20 cellular contexts compared by ENCODE assay signal in the genomic region with DNA sequence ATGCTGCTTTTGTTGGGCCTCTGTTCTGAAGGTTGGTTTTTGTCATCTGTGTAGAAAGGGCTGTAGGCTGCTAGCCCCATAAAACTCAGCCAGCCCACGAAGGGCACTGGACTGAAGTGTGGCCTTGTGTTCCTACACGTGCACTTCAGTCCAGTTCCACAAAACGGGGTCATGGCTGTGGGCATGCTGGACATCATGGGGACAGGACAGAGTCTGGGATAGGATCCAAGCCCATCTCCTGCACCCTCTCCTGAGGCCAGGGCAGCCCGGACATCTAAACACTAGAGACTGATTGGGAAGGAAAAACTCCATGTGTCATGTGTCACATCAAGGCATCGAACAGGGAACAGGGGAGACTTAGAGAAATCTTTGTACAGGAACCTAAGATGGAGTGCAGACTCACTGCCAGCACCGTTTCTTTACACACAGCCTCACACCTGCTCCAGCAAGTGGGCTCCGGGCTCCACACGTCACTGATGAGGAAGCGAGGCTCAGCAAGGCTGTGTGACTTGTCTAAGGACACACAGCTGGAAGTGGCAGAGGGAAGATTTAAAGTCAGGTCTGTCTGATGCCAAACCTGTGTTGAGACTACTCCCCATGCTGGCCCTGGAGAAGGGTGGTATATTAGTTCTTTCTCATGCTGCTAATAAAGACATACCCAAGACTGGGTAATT.
A peak's percentile ranks its signal among the peaks of the same experiment; 100 is the strongest.
DNase-seq lines count a peak whose midpoint lies in the region; ATAC-seq, FAIRE-seq and TF ChIP-seq lines count a peak whose summit lies in the region.
"Had no signal": no experiment of that assay in that cellular context is flagged by ENCODE, and none has a peak within 500 bp of the region (broad histone marks: within the 10 kb centered on the region; RNA-seq: fewer than 3 reads in every experiment).

No MANE protein-coding gene starts in this region.

- H3K4me2 ChIP-seq in IMR-90 (ENCODE audit: low read depth, low read length) = no peak overlapping the region

- no peak overlapping the region for H3K9ac ChIP-seq in IMR-90 (ENCODE audit: low read depth, low read length)
- H3K9ac ChIP-seq in kidney (ENCODE audit: low read length in 2 of 2) = no peak overlapping the region

- H2BK5ac ChIP-seq in IMR-90 (ENCODE audit: low read depth, low read length, poor library complexity, severe bottlenecking) = no peak overlapping the region

- no peak for FAIRE-seq in kidney (lab: Jason Lieb, UNC)
- FAIRE-seq: A204.1, D721Med, G401.6, GM12891 had no signal

- POLR2A ChIA-PET in IMR-90 (lab: Charles Lee; ENCODE audit: unreplicated experiment) = no interaction called here

- H2BK15ac ChIP-seq in IMR-90 (ENCODE audit: low read depth, low read length) = no peak overlapping the region

- no peak overlapping the region for H4K91ac ChIP-seq in IMR-90 (ENCODE audit: insufficient read depth, low read depth, low read length)

- no peak overlapping the region for H3K56ac ChIP-seq in IMR-90 (ENCODE audit: extremely low read depth, insufficient read depth, low read length)

- no peak for TF ChIP-seq RAD21 in IMR-90 (IDR thresholded peaks at IDR 0.05; ENCODE audit: low read length)

- H3K9me3 Mint-ChIP-seq in stimulated activated naive B cell treated with anti-CD40 and anti-IgM and Interleukin-4, amounts not matched to agents 10 μg/mL and 1 μg/mL and 100 μg/mL, for 72 hours = peaks cover 14 to 19% of the 10 kb centered on the region in 2 donors
- H3K9me3 Mint-ChIP-seq: CD8-positive, alpha-beta T cell had no signal

- peak overlapping the region; percentile 21 for H3K27ac Mint-ChIP-seq in stimulated activated naive B cell treated with anti-CD40 and anti-IgM and Interleukin-4, amounts not matched to agents 10 μg/mL and 1 μg/mL and 100 μg/mL, for 72 hours
- H3K27ac Mint-ChIP-seq: B cell; CD14-positive monocyte; CD8-positive, alpha-beta T cell had no signal

- H3K27me3 ChIP-seq in right atrium auricular region = no peaks in the 10 kb centered on the region
- H3K27me3 ChIP-seq in IMR-90 (ENCODE audit: control insufficient read depth, insufficient read depth, low read length) = peaks cover 40% of the 10 kb centered on the region

- no peak overlapping the region for H3K27ac ChIP-seq in right atrium auricular region
- H3K27ac ChIP-seq in IMR-90 (ENCODE audit: insufficient read depth, low read length) = no peak overlapping the region
- H3K27ac ChIP-seq in kidney (ENCODE audit: low read depth in 2 of 2, low read length in 2 of 2) = no peak overlapping the region

- no peak for TF ChIP-seq CTCF in right atrium auricular region (IDR thresholded peaks at IDR 0.05)
- TF ChIP-seq CTCF in IMR-90 (conservative IDR thresholded peaks at IDR 0.05; ENCODE audit: low read depth, low read length) = no peak
- no peak for TF ChIP-seq CTCF in kidney (IDR thresholded peaks at IDR 0.05; ENCODE audit: borderline replicate concordance, extremely low read depth, insufficient read depth)

- peak; percentile 46 for DNase-seq in right atrium auricular region (ENCODE audit: low spot score)
- no peak for DNase-seq in Right ventricle myocardium superior
- DNase-seq in IMR-90 = no peak
- DNase-seq in kidney = peak; percentile 8
- no peak for DNase-seq in stimulated activated naive B cell treated with anti-CD40 and anti-IgM and Interleukin-4, amounts not matched to agents 10 μg/mL and 1 μg/mL and 100 μg/mL, for 72 hours
- no peak for DNase-seq in NCI-H146 treated with DMSO at 0.1 percent for 48 hours (lab: John Stamatoyannopoulos, UW; ENCODE audit: unreplicated experiment)
- no peak for DNase-seq in posterior cingulate gyrus
- DNase-seq: COR-L47, DMS153, DMS79 treated with DMSO at 0.1 percent for 48 hours, EL, GOT3 had no signal

- ATAC-seq in Right ventricle myocardium superior (ENCODE audit: poor library complexity) = no peak
- no peak for ATAC-seq in IMR-90 (ENCODE audit: low read depth)
- no peak for ATAC-seq in stimulated activated naive B cell treated with anti-CD40 and anti-IgM and Interleukin-4, amounts not matched to agents 10 μg/mL and 1 μg/mL and 100 μg/mL, for 72 hours (replicated peaks)
- ATAC-seq: CD8-positive, alpha-beta T cell had no signal

- CTCF ChIA-PET in IMR-90 (lab: Yijun Ruan, JAX) = no interaction called here

- no peak overlapping the region for H3K14ac ChIP-seq in IMR-90 (replicated peaks; ENCODE audit: low read depth, low read length)

- TF ChIP-seq POLR2A in IMR-90 (IDR thresholded peaks at IDR 0.05; ENCODE audit: low read depth, low read length) = no peak

- H3K23ac ChIP-seq in IMR-90 (ENCODE audit: low read depth, low read length) = no peak overlapping the region

- H3K9me3 ChIP-seq in right atrium auricular region = no peaks in the 10 kb centered on the region
- H3K9me3 ChIP-seq in IMR-90 (ENCODE audit: control insufficient read depth, insufficient read depth, low read length) = no peaks in the 10 kb centered on the region
- no peaks in the 10 kb centered on the region for H3K9me3 ChIP-seq in kidney (ENCODE audit: control insufficient read depth in 1 of 2, low read length in 2 of 2)
- H3K9me3 ChIP-seq: HAP-1 had no signal

- no peaks in the 10 kb centered on the region for H3K4me1 ChIP-seq in right atrium auricular region
- H3K4me1 ChIP-seq in IMR-90 (ENCODE audit: control insufficient read depth, insufficient read depth, low read length) = no peaks in the 10 kb centered on the region
- peaks cover 0 to 4% of the 10 kb centered on the region in 2 donors for H3K4me1 ChIP-seq in kidney (ENCODE audit: control insufficient read depth in 1 of 2, insufficient read depth in 1 of 2, low read depth in 1 of 2, low read length in 2 of 2)
- H3K4me1 ChIP-seq: HAP-1 had no signal

- peaks cover 59 to 88% of the 10 kb centered on the region in 2 donors for H3K4me1 Mint-ChIP-seq in stimulated activated naive B cell treated with anti-CD40 and anti-IgM and Interleukin-4, amounts not matched to agents 10 μg/mL and 1 μg/mL and 100 μg/mL, for 72 hours

- BruUV-seq in IMR-90 (replicated peaks; lab: Mats Ljungman, UMichigan) = no TSS peak

- dilution Hi-C loops in IMR-90 (cut with HindIII; ENCODE audit: low sequenced_read_pairs, unreplicated experiment) = no loop called here

- no peaks in the 10 kb centered on the region for H3K27me3 Mint-ChIP-seq in stimulated activated naive B cell treated with anti-CD40 and anti-IgM and Interleukin-4, amounts not matched to agents 10 μg/mL and 1 μg/mL and 100 μg/mL, for 72 hours

- H4K8ac ChIP-seq in IMR-90 (ENCODE audit: low read depth in 2 of 2, low read length in 2 of 2) = no peak overlapping the region

- in situ Hi-C loops in IMR-90 (cut with MboI; ENCODE audit: low sequenced_read_pairs) = no loop called here

- no peak overlapping the region for H4K5ac ChIP-seq in IMR-90 (ENCODE audit: low read depth, low read length)

- no peaks in the 10 kb centered on the region for H3K9me1 ChIP-seq in IMR-90 (ENCODE audit: insufficient read depth, low read length)

- 54% methylated on average over 5 of the region's 9 CpGs; no CpG with 5 or more reads in 1 of the 2 experiments for WGBS in IMR-90 (ENCODE audit: extremely low coverage in 2 of 2, insufficient read length in 1 of 2), 2 experiments

- peaks cover 17 to 23% of the 10 kb centered on the region in 2 donors for H3K36me3 Mint-ChIP-seq in stimulated activated naive B cell treated with anti-CD40 and anti-IgM and Interleukin-4, amounts not matched to agents 10 μg/mL and 1 μg/mL and 100 μg/mL, for 72 hours
- H3K36me3 Mint-ChIP-seq: CD8-positive, alpha-beta T cell had no signal

- H3K4me3 ChIP-seq in right atrium auricular region (no peak overlapping the region), IMR-90 (ENCODE audit: insufficient read depth, low read depth, low read length) (no peak overlapping the region), kidney (ENCODE audit: low read length in 2 of 2) (no peak overlapping the region)
- H3K4me3 ChIP-seq: HAP-1 had no signal

- no peak overlapping the region for H2BK20ac ChIP-seq in IMR-90 (ENCODE audit: low read depth, low read length)

- intact Hi-C loops in Right ventricle myocardium superior (cut with DNase I) = no loop called here
- intact Hi-C loops in IMR-90 (cut with micrococcal nuclease) = no loop called here
- intact Hi-C loops in kidney (cut with DNase I) = no loop called here
- intact Hi-C loops in posterior cingulate gyrus (cut with DNase I) = no loop called here

- no peak overlapping the region for H2AFZ ChIP-seq in IMR-90 (replicated peaks; ENCODE audit: low read length, poor library complexity)

- H2AK9ac ChIP-seq in IMR-90 (replicated peaks; ENCODE audit: low read depth, low read length, poor library complexity) = peak overlapping the region; percentile 10

- H3K18ac ChIP-seq in IMR-90 (ENCODE audit: low read depth, low read length) = no peak overlapping the region

- no peaks in the 10 kb centered on the region for H3K79me1 ChIP-seq in IMR-90 (ENCODE audit: low read depth in 1 of 2, low read length in 2 of 2)

- no peaks in the 10 kb centered on the region for H4K20me1 ChIP-seq in IMR-90 (ENCODE audit: insufficient read depth, low read length)

- H3K4ac ChIP-seq in IMR-90 (ENCODE audit: low read depth, low read length) = no peak overlapping the region

- no peak overlapping the region for H2AK5ac ChIP-seq in IMR-90 (ENCODE audit: low read depth, low read length)

- H2BK120ac ChIP-seq in IMR-90 (ENCODE audit: low read depth, low read length) = no peak overlapping the region

- no peak overlapping the region for H3K4me3 Mint-ChIP-seq in stimulated activated naive B cell treated with anti-CD40 and anti-IgM and Interleukin-4, amounts not matched to agents 10 μg/mL and 1 μg/mL and 100 μg/mL, for 72 hours
- H3K4me3 Mint-ChIP-seq: B cell; CD14-positive monocyte; CD8-positive, alpha-beta T cell had no signal

- H3K36me3 ChIP-seq in right atrium auricular region (no peaks in the 10 kb centered on the region), IMR-90 (ENCODE audit: control insufficient read depth, insufficient read depth, low read length) (no peaks in the 10 kb centered on the region), kidney (ENCODE audit: control insufficient read depth in 1 of 2, insufficient read depth in 2 of 2, low read length in 2 of 2) (no peaks in the 10 kb centered on the region)
- H3K36me3 ChIP-seq: HAP-1 had no signal

TF ChIP-seq in IMR-90, 13 proteins besides CTCF, POLR2A, EP300 and RAD21 (continues in another document):
- TF ChIP-seq MXI1 (IDR thresholded peaks at IDR 0.05; ENCODE audit: borderline replicate concordance, low read depth, low read length) (no peak), RFX5 (IDR thresholded peaks at IDR 0.05; ENCODE audit: low read depth, low read length) (no peak), BHLHE40 (IDR thresholded peaks at IDR 0.05; ENCODE audit: low read depth, low read length) (no peak), CEBPB (IDR thresholded peaks at IDR 0.05; ENCODE audit: low read depth, low read length) (no peak), NFE2L2 (IDR thresholded peaks at IDR 0.05; ENCODE audit: low read depth, low read length) (no peak)
- TF ChIP-seq, protein P1, sequence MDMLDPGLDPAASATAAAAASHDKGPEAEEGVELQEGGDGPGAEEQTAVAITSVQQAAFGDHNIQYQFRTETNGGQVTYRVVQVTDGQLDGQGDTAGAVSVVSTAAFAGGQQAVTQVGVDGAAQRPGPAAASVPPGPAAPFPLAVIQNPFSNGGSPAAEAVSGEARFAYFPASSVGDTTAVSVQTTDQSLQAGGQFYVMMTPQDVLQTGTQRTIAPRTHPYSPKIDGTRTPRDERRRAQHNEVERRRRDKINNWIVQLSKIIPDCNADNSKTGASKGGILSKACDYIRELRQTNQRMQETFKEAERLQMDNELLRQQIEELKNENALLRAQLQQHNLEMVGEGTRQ (IDR thresholded peaks at IDR 0.05; ENCODE audit: low read depth, low read length) = no peak

Comparison
In these comparisons a context has a peak if more than half of its experiments do, and no peak if none do; other contexts are left out.
1. DNase-seq: peak in right atrium auricular region (single experiment) and kidney (single experiment); none in Right ventricle myocardium superior (single experiment), IMR-90 (single experiment), stimulated activated naive B cell treated with anti-CD40 and anti-IgM and Interleukin-4, amounts not matched to agents 10 μg/mL and 1 μg/mL and 100 μg/mL, for 72 hours (single experiment), NCI-H146 treated with DMSO at 0.1 percent for 48 hours (single experiment) and posterior cingulate gyrus (0 of 10).